ENCODE assay signal across 8 cellular contexts in the genomic region with DNA sequence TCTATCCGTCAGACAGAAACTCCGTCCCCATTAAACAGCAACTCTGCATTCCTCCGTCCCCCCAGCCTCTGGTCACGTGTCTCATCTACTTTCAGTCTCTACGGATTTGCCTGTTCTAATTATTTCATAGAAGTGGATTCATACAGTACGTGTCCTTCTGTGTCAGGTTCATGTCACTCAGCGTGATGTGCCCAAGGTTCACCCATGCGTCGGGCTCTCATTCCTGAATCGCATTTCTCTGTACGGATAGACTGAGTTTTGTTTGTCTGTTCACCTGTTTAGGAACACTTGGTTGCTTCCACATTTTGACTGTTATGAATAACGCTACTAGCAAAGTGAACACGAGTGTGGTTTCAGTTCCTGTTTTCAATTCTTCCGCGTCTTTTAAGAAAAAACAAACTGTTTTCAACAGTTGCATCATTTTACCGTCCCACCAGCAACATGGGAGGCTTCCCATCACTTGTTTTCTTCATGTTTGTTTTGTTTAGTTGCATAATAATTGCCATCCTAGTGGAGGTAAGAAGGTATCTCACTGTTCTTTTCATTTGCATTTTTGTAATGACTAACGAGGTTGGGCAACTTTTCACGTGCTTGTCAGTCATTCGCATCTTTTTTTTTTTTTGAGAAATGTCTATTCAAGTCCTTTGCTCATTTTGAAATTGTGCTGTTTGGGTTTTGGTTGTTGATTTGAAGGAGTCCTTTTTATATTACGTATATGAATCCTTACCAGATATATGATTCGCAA. TPM values are rescaled to one million over a fixed set of nuclear protein-coding genes. Genes with fewer than 3 reads are reported as not detected.
A peak's percentile ranks its signal among the peaks of the same experiment; 100 is the strongest.
DNase-seq lines count a peak whose midpoint lies in the region; ATAC-seq and TF ChIP-seq lines count a peak whose summit lies in the region.

No MANE protein-coding gene starts in this region.

- no peaks in the 10 kb centered on the region for H3K9me3 ChIP-seq in Loucy (ENCODE audit: insufficient read depth, low read depth, low read length)
- no peaks in the 10 kb centered on the region for H3K9me3 ChIP-seq in transverse colon

- WGBS in transverse colon (ENCODE audit: low coverage in 1 of 2), 2 donors, result 50 to 55% methylated on average over 21 of the region's 21 CpGs

- peak; percentile 18 for DNase-seq in GM23338 (ENCODE audit: low spot score)
- DNase-seq in activated T-helper 2 cell treated with anti-CD3 and anti-CD28 coated beads, Interferon-gamma antibody, Interleukin-2, Interleukin-4, amounts not matched to agents 10 μg/mL and 5 μg/mL and 100 μg/mL, durations not matched to agents 14 hours and 24 hours and 36 hours (ENCODE audit: low spot score), result peak; percentile 55
- DNase-seq in left lobe of liver (ENCODE audit: low spot score), result peak; percentile 46
- no peak for DNase-seq in transverse colon
- DNase-seq in NCI-H2081 (lab: John Stamatoyannopoulos, UW), result no peak
- no peak for DNase-seq in DMS79 (lab: John Stamatoyannopoulos, UW)

- H4K20me1 ChIP-seq in GM23338 (replicated peaks; ENCODE audit: insufficient read depth) (no peaks in the 10 kb centered on the region), Loucy (ENCODE audit: insufficient read depth, low read length, poor library complexity, severe bottlenecking) (no peaks in the 10 kb centered on the region)

- peak overlapping the region; percentile 13; the same call in 1 of the 2 replicates for H3K4me2 ChIP-seq in GM23338
- H3K4me2 ChIP-seq in Loucy (ENCODE audit: low read depth, low read length, poor library complexity, severe bottlenecking), result peak overlapping the region; percentile 92

- no peaks in the 10 kb centered on the region for H3K79me2 ChIP-seq in GM23338 (replicated peaks; ENCODE audit: insufficient read depth)
- H3K79me2 ChIP-seq in Loucy (ENCODE audit: insufficient read depth, low read length), result peaks cover 6% of the 10 kb centered on the region; the same call in 1 of the 2 replicates

- intact Hi-C loops in activated T-helper 2 cell treated with anti-CD3 and anti-CD28 coated beads, Interferon-gamma antibody, Interleukin-2, Interleukin-4, amounts not matched to agents 10 μg/mL and 5 μg/mL and 100 μg/mL, durations not matched to agents 14 hours and 24 hours and 36 hours (cut with micrococcal nuclease), result loop anchor here (1.0 to 5.0 kb wide), 4 partner anchors 33 to 88 kb away; partner anchors contain the start of genes PSMD13 and SIRT3
- intact Hi-C loops in transverse colon (cut with DNase I; ENCODE audit: low total_unique reads), result no loop called here

- H3K27me3 ChIP-seq in GM23338 (ENCODE audit: insufficient read depth), result no peaks in the 10 kb centered on the region
- H3K27me3 ChIP-seq in Loucy (ENCODE audit: insufficient read depth, low read length, poor library complexity, severe bottlenecking), result no peaks in the 10 kb centered on the region
- peaks cover 7% of the 10 kb centered on the region for H3K27me3 ChIP-seq in transverse colon

- H3F3A ChIP-seq in GM23338 (replicated peaks; ENCODE audit: low read depth) (0 out of 2 replicates have a peak, but pooled peaks cover 10% of the 10 kb centered on the region), Loucy (ENCODE audit: low read depth) (peaks cover 11% of the 10 kb centered on the region; the same call in 1 of the 2 replicates)

- no peak overlapping the region; the same call in 1 of the 2 replicates for H3K27ac Mint-ChIP-seq in GM23338
- peak overlapping the region; percentile 97 for H3K27ac Mint-ChIP-seq in activated T-helper 2 cell treated with anti-CD3 and anti-CD28 coated beads, Interferon-gamma antibody, Interleukin-2, Interleukin-4, amounts not matched to agents 10 μg/mL and 5 μg/mL and 100 μg/mL, durations not matched to agents 14 hours and 24 hours and 36 hours

- H3K4me1 ChIP-seq in GM23338 (ENCODE audit: insufficient read depth) (peaks cover 14% of the 10 kb centered on the region; the same call in 1 of the 2 replicates), Loucy (ENCODE audit: insufficient read depth, low read length, poor library complexity, severe bottlenecking) (peaks cover 23% of the 10 kb centered on the region), transverse colon (peaks cover 0 to 22% (median 18%) of the 10 kb centered on the region in 4 donors)

- TF ChIP-seq POLR2A in transverse colon (IDR thresholded peaks at IDR 0.05), result peak; percentile 46

- H3K4me3 Mint-ChIP-seq in GM23338, result no peak overlapping the region
- H3K4me3 Mint-ChIP-seq in activated T-helper 2 cell treated with anti-CD3 and anti-CD28 coated beads, Interferon-gamma antibody, Interleukin-2, Interleukin-4, amounts not matched to agents 10 μg/mL and 5 μg/mL and 100 μg/mL, durations not matched to agents 14 hours and 24 hours and 36 hours (ENCODE audit: low read depth), result peak overlapping the region; percentile 89

- no peak overlapping the region for H3K4me3 ChIP-seq in GM23338
- peak overlapping the region; percentile 75 for H3K4me3 ChIP-seq in Loucy (ENCODE audit: low read length, poor library complexity, severe bottlenecking)
- peak overlapping the region in 1 of 4 donors; percentile 38 for H3K4me3 ChIP-seq in transverse colon

- H3K36me3 ChIP-seq in GM23338 (ENCODE audit: insufficient read depth) (0 out of 2 replicates have a peak, but pooled peaks cover 5% of the 10 kb centered on the region), Loucy (ENCODE audit: insufficient read depth, low read length) (no peaks in the 10 kb centered on the region), transverse colon (no peaks in the 10 kb centered on the region)

- peaks cover 23% of the 10 kb centered on the region for H3K9me3 Mint-ChIP-seq in GM23338
- no peaks in the 10 kb centered on the region for H3K9me3 Mint-ChIP-seq in activated T-helper 2 cell treated with anti-CD3 and anti-CD28 coated beads, Interferon-gamma antibody, Interleukin-2, Interleukin-4, amounts not matched to agents 10 μg/mL and 5 μg/mL and 100 μg/mL, durations not matched to agents 14 hours and 24 hours and 36 hours

- TF ChIP-seq CTCF in GM23338 (conservative IDR thresholded peaks at IDR 0.05; ENCODE audit: low read depth in 2 of 2) (no peak), Loucy (conservative IDR thresholded peaks at IDR 0.05; ENCODE audit: low read length) (peak; percentile 23; the same call in 1 of the 2 replicates), transverse colon (IDR thresholded peaks at IDR 0.05) (peak in 3 of 5 experiments; percentile 8 to 50 (median 40))

- H3K9me2 ChIP-seq in GM23338 (ENCODE audit: insufficient read depth), result no peaks in the 10 kb centered on the region
- H3K9me2 ChIP-seq in Loucy (replicated peaks; ENCODE audit: low read depth, low read length), result no peaks in the 10 kb centered on the region

- H2AFZ ChIP-seq in GM23338 (peak overlapping the region; percentile 11; the same call in 1 of the 2 replicates), Loucy (ENCODE audit: low read length) (peak overlapping the region; percentile 53)

- no peak overlapping the region for H3K27ac ChIP-seq in GM23338 (ENCODE audit: low read depth)
- peak overlapping the region; percentile 79 to 86 (median 84) for H3K27ac ChIP-seq in transverse colon

- ATAC-seq in GM18498 (IDR thresholded peaks at IDR 0.05; ENCODE audit: unreplicated experiment) (peak; percentile 67), GM23338 (no peak; the same call in 2 of the 3 replicates), left lobe of liver (peak; percentile 21)

- peaks cover 10% of the 10 kb centered on the region for H3K27me3 Mint-ChIP-seq in GM23338 (ENCODE audit: insufficient read depth, low read depth, poor library complexity)
- H3K27me3 Mint-ChIP-seq in activated T-helper 2 cell treated with anti-CD3 and anti-CD28 coated beads, Interferon-gamma antibody, Interleukin-2, Interleukin-4, amounts not matched to agents 10 μg/mL and 5 μg/mL and 100 μg/mL, durations not matched to agents 14 hours and 24 hours and 36 hours (ENCODE audit: low read depth), result peaks cover 8% of the 10 kb centered on the region

- H3K9ac ChIP-seq in Loucy (ENCODE audit: low read depth, low read length, poor library complexity, severe bottlenecking), result peak overlapping the region; percentile 86

- H3K4me1 Mint-ChIP-seq in GM23338, result peaks cover 16% of the 10 kb centered on the region
- H3K4me1 Mint-ChIP-seq in activated T-helper 2 cell treated with anti-CD3 and anti-CD28 coated beads, Interferon-gamma antibody, Interleukin-2, Interleukin-4, amounts not matched to agents 10 μg/mL and 5 μg/mL and 100 μg/mL, durations not matched to agents 14 hours and 24 hours and 36 hours (ENCODE audit: low read depth), result peaks cover 34% of the 10 kb centered on the region

- peak; percentile 76 for TF ChIP-seq EP300 in transverse colon (IDR thresholded peaks at IDR 0.05; ENCODE audit: low read depth)

- H3K36me3 Mint-ChIP-seq in GM23338 (ENCODE audit: low read depth), result peaks cover 14% of the 10 kb centered on the region; the same call in 2 of the 3 replicates
- no peaks in the 10 kb centered on the region for H3K36me3 Mint-ChIP-seq in activated T-helper 2 cell treated with anti-CD3 and anti-CD28 coated beads, Interferon-gamma antibody, Interleukin-2, Interleukin-4, amounts not matched to agents 10 μg/mL and 5 μg/mL and 100 μg/mL, durations not matched to agents 14 hours and 24 hours and 36 hours (ENCODE audit: low read depth)

- in situ Hi-C loops in transverse colon (cut with MboI; ENCODE audit: low pct_ligation_motif_present in 1 of 4, low pct_unique_long_range_greater_than_20kb in 1 of 4, low sequenced_read_pairs in 3 of 4), result no loop called here

RNA-seq across cellular contexts. Expression of gene NLRP6, which starts 8.9 kb away (rescaled TPM):
- 0.73 TPM in 1 of 2 replicates, not detected in the other for total RNA-seq in GM23338 (2014; rRNA removed; shearing (Covaris generic))
- 0.15 TPM in 1 of 2 replicates, not detected in the other for polyA plus RNA-seq in GM23338 (2016; fragmentation: Nextera tagmentation; extraction: Ambion mirVana)
- 0.97 and 1.1 TPM in 2 replicates for total RNA-seq in activated T-helper 2 cell treated with anti-CD3 and anti-CD28 coated beads, Interferon-gamma antibody, Interleukin-2, Interleukin-4, amounts not matched to agents 10 μg/mL and 5 μg/mL and 100 μg/mL, durations not matched to agents 14 hours and 24 hours and 36 hours
- total RNA-seq in left lobe of liver, result 1.9 TPM
- 1 to 10 TPM in 2 of 4 donors, not detected in 2; 1.8 to 2.1 TPM for total RNA-seq in transverse colon

RNA-seq across cellular contexts. Expression of gene PGGHG, which starts 19.6 kb away (rescaled TPM):
- total RNA-seq in GM23338 (2014; rRNA removed; shearing (Covaris generic)), result 45.4 and 55.8 TPM in 2 replicates
- 18.1 and 24.9 TPM in 2 replicates for polyA plus RNA-seq in GM23338 (2016; fragmentation: Nextera tagmentation; extraction: Ambion mirVana)
- 62.0 and 62.8 TPM in 2 replicates for total RNA-seq in activated T-helper 2 cell treated with anti-CD3 and anti-CD28 coated beads, Interferon-gamma antibody, Interleukin-2, Interleukin-4, amounts not matched to agents 10 μg/mL and 5 μg/mL and 100 μg/mL, durations not matched to agents 14 hours and 24 hours and 36 hours
- total RNA-seq in left lobe of liver (37.0 TPM), transverse colon (100 to 1,000 TPM in 1 of 4 donors, 10 to 100 TPM in 3; 15.4 to 117 (median 30.8) TPM)

RNA-seq across cellular contexts. Expression of gene IFITM5, which starts 30.0 kb away (rescaled TPM):
- total RNA-seq in GM23338 (2014; rRNA removed; shearing (Covaris generic)), result not detected in 2 replicates
- polyA plus RNA-seq in GM23338 (2016; fragmentation: Nextera tagmentation; extraction: Ambion mirVana), result 0.42 TPM in 1 of 2 replicates, not detected in the other
- total RNA-seq in activated T-helper 2 cell treated with anti-CD3 and anti-CD28 coated beads, Interferon-gamma antibody, Interleukin-2, Interleukin-4, amounts not matched to agents 10 μg/mL and 5 μg/mL and 100 μg/mL, durations not matched to agents 14 hours and 24 hours and 36 hours, result not detected in 2 replicates
- total RNA-seq in left lobe of liver (not detected), transverse colon (not detected)

RNA-seq across cellular contexts. Expression of gene PSMD13, which starts 32.5 kb away (rescaled TPM):
- total RNA-seq in GM23338 (2014; rRNA removed; shearing (Covaris generic)), result 99.9 and 111 TPM in 2 replicates
- polyA plus RNA-seq in GM23338 (2016; fragmentation: Nextera tagmentation; extraction: Ambion mirVana), result 114 and 116 TPM in 2 replicates
- 255 and 258 TPM in 2 replicates for total RNA-seq in activated T-helper 2 cell treated with anti-CD3 and anti-CD28 coated beads, Interferon-gamma antibody, Interleukin-2, Interleukin-4, amounts not matched to agents 10 μg/mL and 5 μg/mL and 100 μg/mL, durations not matched to agents 14 hours and 24 hours and 36 hours
- total RNA-seq in left lobe of liver (49.5 TPM), transverse colon (10 to 100 TPM; 23.2 to 96.5 (median 52.2) TPM)

RNA-seq across cellular contexts. Expression of gene SIRT3, which starts 33.2 kb away (rescaled TPM):
- 5.2 and 7.0 TPM in 2 replicates for total RNA-seq in GM23338 (2014; rRNA removed; shearing (Covaris generic))
- 8.9 and 11.4 TPM in 2 replicates for polyA plus RNA-seq in GM23338 (2016; fragmentation: Nextera tagmentation; extraction: Ambion mirVana)
- 17.0 and 17.3 TPM in 2 replicates for total RNA-seq in activated T-helper 2 cell treated with anti-CD3 and anti-CD28 coated beads, Interferon-gamma antibody, Interleukin-2, Interleukin-4, amounts not matched to agents 10 μg/mL and 5 μg/mL and 100 μg/mL, durations not matched to agents 14 hours and 24 hours and 36 hours
- total RNA-seq in left lobe of liver (21.4 TPM), transverse colon (10 to 100 TPM in 3 of 4 donors, 1 to 10 TPM in 1; 7.2 to 27.9 (median 20.6) TPM)

Comparison
In these comparisons a context has a peak if more than half of its experiments do, and no peak if none do; other contexts are left out.
1. DNase-seq: peak in GM23338 (single experiment), activated T-helper 2 cell treated with anti-CD3 and anti-CD28 coated beads, Interferon-gamma antibody, Interleukin-2, Interleukin-4, amounts not matched to agents 10 μg/mL and 5 μg/mL and 100 μg/mL, durations not matched to agents 14 hours and 24 hours and 36 hours (single experiment) and left lobe of liver (single experiment); none in transverse colon (single experiment), NCI-H2081 (0 of 2) and DMS79 (single experiment).
2. CTCF ChIP-seq: peak in Loucy (single experiment) and transverse colon (3 of 5); none in GM23338 (0 of 2).